17 cellular contexts compared by ENCODE assay signal in genomic region chr7:79118143-79118542, GRCh38.
A peak's percentile ranks its signal among the peaks of the same experiment; 100 is the strongest.
DNase-seq lines count a peak whose midpoint lies in the region; ATAC-seq, FAIRE-seq and TF ChIP-seq lines count a peak whose summit lies in the region.
"Had no signal": no experiment of that assay in that cellular context is flagged by ENCODE, and none has a peak within 500 bp of the region (broad histone marks: within the 10 kb centered on the region; RNA-seq: fewer than 3 reads in every experiment).

No MANE protein-coding gene starts in this region.

- no peaks in the 10 kb centered on the region for H3F3A ChIP-seq in GM23248 (ENCODE audit: insufficient read depth)

- H3K79me2 ChIP-seq in GM23248 (ENCODE audit: insufficient read depth) = no peaks in the 10 kb centered on the region

- no peaks in the 10 kb centered on the region for H3K9me2 ChIP-seq in GM23248 (ENCODE audit: insufficient read depth)

- H3K4me1 ChIP-seq in GM23248 (ENCODE audit: insufficient read depth) = peaks cover 18% of the 10 kb centered on the region
- H3K4me1 ChIP-seq: BE2C had no signal

- TF ChIP-seq CTCF in bronchial epithelial cell (IDR thresholded peaks at IDR 0.05; ENCODE audit: insufficient read depth, low read length, severe bottlenecking) = no peak

- H3K4me2 ChIP-seq in GM23248 (ENCODE audit: unreplicated experiment) = peak overlapping the region; percentile 24
- H3K4me2 ChIP-seq: GM23338 had no signal

- 22 to 33% methylated on average over 1 of the region's 1 CpG for WGBS in GM23248 (ENCODE audit: low coverage in 1 of 2, low lambda C conversion rate in 2 of 2, missing lambda C conversion rate in 2 of 2), 2 experiments

- H3K27ac ChIP-seq in GM23248 = no peak overlapping the region
- H3K27ac ChIP-seq: C4-2B had no signal

- H3K9ac ChIP-seq in GM23248 = no peak overlapping the region

- no peak overlapping the region for H3K4me3 ChIP-seq in GM23248
- no peak overlapping the region for H3K4me3 ChIP-seq in bronchial epithelial cell (ENCODE audit: low read depth, low read length)
- H3K4me3 ChIP-seq: GM23338 had no signal

- in situ Hi-C loops in GM23248 (cut with MboI) = no loop called here
- in situ Hi-C loops in G401 (cut with HindIII; ENCODE audit: low sequenced_read_pairs) = no loop called here

- no peaks in the 10 kb centered on the region for H3K27me3 ChIP-seq in GM23248 (replicated peaks; ENCODE audit: insufficient read depth)
- H3K27me3 ChIP-seq in bronchial epithelial cell (ENCODE audit: control insufficient read depth, insufficient read depth, low read length) = no peaks in the 10 kb centered on the region

- FAIRE-seq in bronchial epithelial cell (lab: Jason Lieb, UNC) = no peak
- FAIRE-seq: A204.1 had no signal

- H3K9me3 ChIP-seq in GM23248 (ENCODE audit: low read depth) = no peaks in the 10 kb centered on the region
- H3K9me3 ChIP-seq: BE2C had no signal

- peak; percentile 7 for DNase-seq in GM23248
- peak; percentile 30 for DNase-seq in M059J (ENCODE audit: low read depth)
- DNase-seq in bronchial epithelial cell (ENCODE audit: low read depth) = peak; percentile 5
- no peak for DNase-seq in G401 (ENCODE audit: low spot score)
- no peak for DNase-seq in activated naive CD4-positive, alpha-beta T cell treated with anti-CD3 and anti-CD28 coated beads, Interleukin-2, amount 50 U/mL, for 16 hours
- DNase-seq: BE2C; CD4-positive, alpha-beta memory T cell; DMS79; EL; GF-D8; H9; KG1 had no signal

- ATAC-seq in GM18502 (IDR thresholded peaks at IDR 0.05; ENCODE audit: poor library complexity, unreplicated experiment) (no peak), HG03196 (IDR thresholded peaks at IDR 0.05; ENCODE audit: unreplicated experiment) (no peak)
- ATAC-seq: GM23338 had no signal

- H2AFZ ChIP-seq in GM23248 = no peak overlapping the region
- H2AFZ ChIP-seq: GM23338 had no signal

- H3K36me3 ChIP-seq in GM23248 (ENCODE audit: low read depth) (no peaks in the 10 kb centered on the region), bronchial epithelial cell (ENCODE audit: control insufficient read depth, insufficient read depth, low read length) (no peaks in the 10 kb centered on the region)
- H3K36me3 ChIP-seq: BE2C had no signal

- H4K20me1 ChIP-seq in GM23248 (ENCODE audit: insufficient read depth) = peaks cover 3% of the 10 kb centered on the region; the same call in 1 of the 2 replicates

Comparison
In these comparisons a context has a peak if more than half of its experiments do, and no peak if none do; other contexts are left out.
1. DNase-seq: peak in GM23248 (single experiment), M059J (single experiment) and bronchial epithelial cell (single experiment); none in G401 (single experiment) and activated naive CD4-positive, alpha-beta T cell treated with anti-CD3 and anti-CD28 coated beads, Interleukin-2, amount 50 U/mL, for 16 hours (single experiment).